ENCODE assay signal across 13 cellular contexts in genomic region chr13:44404261-44405139, GRCh38. TPM values are rescaled to one million over a fixed set of nuclear protein-coding genes. Genes with fewer than 3 reads are reported as not detected.
A peak's percentile ranks its signal among the peaks of the same experiment; 100 is the strongest.
DNase-seq lines count a peak whose midpoint lies in the region; ATAC-seq and TF ChIP-seq lines count a peak whose summit lies in the region.
"Had no signal": no experiment of that assay in that cellular context is flagged by ENCODE, and none has a peak within 500 bp of the region (broad histone marks: within the 10 kb centered on the region; RNA-seq: fewer than 3 reads in every experiment).

No MANE protein-coding gene starts in this region.

- CTCF ChIA-PET in IMR-90 (lab: Yijun Ruan, JAX), result no interaction called here
- CTCF ChIA-PET in activated CD8-positive, alpha-beta T cell treated with anti-CD3 and anti-CD28 coated beads for 36 hours (lab: Charles Lee), result no interaction called here

- H3F3A ChIP-seq in smooth muscle cell (ENCODE audit: low read depth), result no peaks in the 10 kb centered on the region

- no peak overlapping the region for H3K14ac ChIP-seq in IMR-90 (replicated peaks; ENCODE audit: low read depth, low read length)

- no peaks in the 10 kb centered on the region for H3K9me1 ChIP-seq in IMR-90 (ENCODE audit: insufficient read depth, low read length)

- H3K9me3 Mint-ChIP-seq in activated CD8-positive, alpha-beta T cell treated with anti-CD3 and anti-CD28 coated beads for 36 hours, result no peaks in the 10 kb centered on the region

- H3K23ac ChIP-seq in IMR-90 (ENCODE audit: low read depth, low read length), result no peak overlapping the region

- no peak overlapping the region for H3K4me3 Mint-ChIP-seq in activated CD8-positive, alpha-beta T cell treated with anti-CD3 and anti-CD28 coated beads for 36 hours
- H3K4me3 Mint-ChIP-seq: activated CD8-positive, alpha-beta memory T cell treated with anti-CD3 and anti-CD28 coated beads, Interleukin-2, amount 10 ng/mL, durations not matched to agents 7 days and 5 days had no signal

- DNase-seq in IMR-90 (no peak), left kidney (ENCODE audit: low read depth, low spot score) (peak; percentile 77), smooth muscle cell (lab: John Stamatoyannopoulos, UW; ENCODE audit: unreplicated experiment) (no peak), GM03348 (ENCODE audit: low spot score) (no peak), GM13977 (ENCODE audit: low spot score) (no peak)
- DNase-seq in activated CD8-positive, alpha-beta T cell treated with anti-CD3 and anti-CD28 coated beads for 36 hours, result no peak
- DNase-seq: activated CD8-positive, alpha-beta memory T cell treated with anti-CD3 and anti-CD28 coated beads, Interleukin-2, amount 10 ng/mL, durations not matched to agents 7 days and 5 days; adrenal gland; NCI-H524; tibial artery had no signal

- no peak overlapping the region for H3K56ac ChIP-seq in IMR-90 (ENCODE audit: extremely low read depth, insufficient read depth, low read length)

- H3K27ac Mint-ChIP-seq in activated CD8-positive, alpha-beta T cell treated with anti-CD3 and anti-CD28 coated beads for 36 hours, result no peak overlapping the region
- H3K27ac Mint-ChIP-seq: activated CD8-positive, alpha-beta memory T cell treated with anti-CD3 and anti-CD28 coated beads, Interleukin-2, amount 10 ng/mL, durations not matched to agents 7 days and 5 days had no signal

- H3K4ac ChIP-seq in IMR-90 (ENCODE audit: low read depth, low read length), result no peak overlapping the region

- H2BK5ac ChIP-seq in IMR-90 (ENCODE audit: low read depth, low read length, poor library complexity, severe bottlenecking), result no peak overlapping the region

- 75% methylated on average over 4 of the region's 15 CpGs; no CpG with 5 or more reads in 1 of the 2 experiments for whole genome bisulfite sequencing in IMR-90 (ENCODE audit: extremely low coverage in 2 of 2, insufficient read length in 1 of 2), 2 experiments
- 47% methylated on average over 15 of the region's 15 CpGs for WGBS in smooth muscle cell (ENCODE audit: low lambda C conversion rate)

- H3K36me3 Mint-ChIP-seq in activated CD8-positive, alpha-beta T cell treated with anti-CD3 and anti-CD28 coated beads for 36 hours (ENCODE audit: low read depth), result no peaks in the 10 kb centered on the region
- H3K36me3 Mint-ChIP-seq: activated CD8-positive, alpha-beta memory T cell treated with anti-CD3 and anti-CD28 coated beads, Interleukin-2, amount 10 ng/mL, durations not matched to agents 7 days and 5 days had no signal

- H4K20me1 ChIP-seq in IMR-90 (ENCODE audit: insufficient read depth, low read length), result no peaks in the 10 kb centered on the region
- no peaks in the 10 kb centered on the region for H4K20me1 ChIP-seq in smooth muscle cell (ENCODE audit: low read depth)

- BruUV-seq in IMR-90 (replicated peaks; lab: Mats Ljungman, UMichigan), result no TSS peak

- no peak overlapping the region for H2BK15ac ChIP-seq in IMR-90 (ENCODE audit: low read depth, low read length)

- in situ Hi-C loops in IMR-90 (cut with MboI; ENCODE audit: low sequenced_read_pairs), result no loop called here
- in situ Hi-C loops in GM13977 (cut with MboI; ENCODE audit: low pct_unique_long_range_greater_than_20kb, low sequenced_read_pairs, unreplicated experiment), result no loop called here

- H3K4me1 Mint-ChIP-seq in activated CD8-positive, alpha-beta T cell treated with anti-CD3 and anti-CD28 coated beads for 36 hours (ENCODE audit: low read depth), result no peaks in the 10 kb centered on the region
- H3K4me1 Mint-ChIP-seq: activated CD8-positive, alpha-beta memory T cell treated with anti-CD3 and anti-CD28 coated beads, Interleukin-2, amount 10 ng/mL, durations not matched to agents 7 days and 5 days had no signal

- H3K27ac ChIP-seq in IMR-90 (ENCODE audit: insufficient read depth, low read length), result no peak overlapping the region
- H3K27ac ChIP-seq in smooth muscle cell (ENCODE audit: low read depth), result no peak overlapping the region
- H3K27ac ChIP-seq: adrenal gland, KMS-11, tibial artery had no signal

- H2AFZ ChIP-seq in IMR-90 (replicated peaks; ENCODE audit: low read length, poor library complexity), result no peak overlapping the region
- H2AFZ ChIP-seq in smooth muscle cell (ENCODE audit: low read depth), result peak overlapping the region; percentile 47

- H4K91ac ChIP-seq in IMR-90 (ENCODE audit: insufficient read depth, low read depth, low read length), result no peak overlapping the region

- no peak overlapping the region for H4K5ac ChIP-seq in IMR-90 (ENCODE audit: low read depth, low read length)

- H3K4me1 ChIP-seq in IMR-90 (ENCODE audit: control insufficient read depth, insufficient read depth, low read length), result peaks cover 5% of the 10 kb centered on the region; the same call in 1 of the 2 replicates
- H3K4me1 ChIP-seq in smooth muscle cell (ENCODE audit: low read depth), result peaks cover 22% of the 10 kb centered on the region
- H3K4me1 ChIP-seq: adrenal gland, tibial artery had no signal

- H3K4me3 ChIP-seq in IMR-90 (ENCODE audit: insufficient read depth, low read depth, low read length) (no peak overlapping the region), smooth muscle cell (no peak overlapping the region)
- H3K4me3 ChIP-seq: adrenal gland, tibial artery had no signal

- POLR2A ChIA-PET in IMR-90 (lab: Charles Lee; ENCODE audit: unreplicated experiment), result no interaction called here
- POLR2A ChIA-PET in activated CD8-positive, alpha-beta T cell treated with anti-CD3 and anti-CD28 coated beads for 36 hours (lab: Charles Lee), result interaction anchor here (0.6 kb wide), 1 partner anchor 17 kb away, joined by 3 read pairs; no protein-coding TSS in a partner anchor

- H3K9me3 ChIP-seq in IMR-90 (ENCODE audit: control insufficient read depth, insufficient read depth, low read length) (no peaks in the 10 kb centered on the region), smooth muscle cell (replicated peaks; ENCODE audit: low read depth) (no peaks in the 10 kb centered on the region)
- H3K9me3 ChIP-seq: adrenal gland, tibial artery had no signal

- H3K4me2 ChIP-seq in IMR-90 (ENCODE audit: low read depth, low read length) (no peak overlapping the region), smooth muscle cell (peak overlapping the region; percentile 60)
- H3K4me2 ChIP-seq: KMS-11 had no signal

- H2BK20ac ChIP-seq in IMR-90 (ENCODE audit: low read depth, low read length), result no peak overlapping the region

- dilution Hi-C loops in IMR-90 (cut with HindIII; ENCODE audit: low sequenced_read_pairs, unreplicated experiment), result no loop called here

- H3K27me3 ChIP-seq in IMR-90 (ENCODE audit: control insufficient read depth, insufficient read depth, low read length) (peaks cover 11% of the 10 kb centered on the region), smooth muscle cell (ENCODE audit: low read depth) (no peaks in the 10 kb centered on the region)
- H3K27me3 ChIP-seq: tibial artery had no signal

- intact Hi-C loops in IMR-90 (cut with micrococcal nuclease), result no loop called here
- intact Hi-C loops in activated CD8-positive, alpha-beta T cell treated with anti-CD3 and anti-CD28 coated beads for 36 hours (cut with micrococcal nuclease), result no loop called here

- peak overlapping the region; percentile 70 for H2AK9ac ChIP-seq in IMR-90 (replicated peaks; ENCODE audit: low read depth, low read length, poor library complexity)

- H2BK120ac ChIP-seq in IMR-90 (ENCODE audit: low read depth, low read length), result no peak overlapping the region

- H3K18ac ChIP-seq in IMR-90 (ENCODE audit: low read depth, low read length), result no peak overlapping the region

- H3K27me3 Mint-ChIP-seq in activated CD8-positive, alpha-beta T cell treated with anti-CD3 and anti-CD28 coated beads for 36 hours, result no peaks in the 10 kb centered on the region

- no peak for TF ChIP-seq CTCF in IMR-90 (conservative IDR thresholded peaks at IDR 0.05; ENCODE audit: low read depth, low read length)
- TF ChIP-seq CTCF in smooth muscle cell (IDR thresholded peaks at IDR 0.05; ENCODE audit: borderline replicate concordance, insufficient read depth, poor library complexity, severe bottlenecking), result no peak
- no peak for TF ChIP-seq CTCF in GM13977 (IDR thresholded peaks at IDR 0.05; ENCODE audit: extremely low read depth, insufficient read depth, missing control alignments)
- TF ChIP-seq CTCF in activated CD8-positive, alpha-beta T cell treated with anti-CD3 and anti-CD28 coated beads for 36 hours (IDR thresholded peaks at IDR 0.05), result no peak

- TF ChIP-seq POLR2A in IMR-90 (IDR thresholded peaks at IDR 0.05; ENCODE audit: low read depth, low read length), result no peak

- no peaks in the 10 kb centered on the region for H3K36me3 ChIP-seq in IMR-90 (ENCODE audit: control insufficient read depth, insufficient read depth, low read length)
- H3K36me3 ChIP-seq in smooth muscle cell (ENCODE audit: low read depth), result no peaks in the 10 kb centered on the region
- H3K36me3 ChIP-seq: adrenal gland, tibial artery had no signal

- TF ChIP-seq RAD21 in IMR-90 (IDR thresholded peaks at IDR 0.05; ENCODE audit: low read length), result no peak

- ATAC-seq in IMR-90 (ENCODE audit: low read depth) (no peak; the same call in 1 of the 2 replicates), SK-N-SH treated with all-trans-retinoic acid at 6 μM for 48 hours (peak; percentile 22; the same call in 1 of the 3 replicates)
- ATAC-seq in activated CD8-positive, alpha-beta T cell treated with anti-CD3 and anti-CD28 coated beads for 36 hours, result no peak
- ATAC-seq: activated CD8-positive, alpha-beta memory T cell treated with anti-CD3 and anti-CD28 coated beads, Interleukin-2, amount 10 ng/mL, durations not matched to agents 7 days and 5 days had no signal

- no peak overlapping the region for H2AK5ac ChIP-seq in IMR-90 (ENCODE audit: low read depth, low read length)

- no peaks in the 10 kb centered on the region for H3K79me2 ChIP-seq in smooth muscle cell (ENCODE audit: low read depth)

- no peak overlapping the region for H4K8ac ChIP-seq in IMR-90 (ENCODE audit: low read depth in 2 of 2, low read length in 2 of 2)

- H3K79me1 ChIP-seq in IMR-90 (ENCODE audit: low read depth in 1 of 2, low read length in 2 of 2), result no peaks in the 10 kb centered on the region

- no peak overlapping the region for H3K9ac ChIP-seq in IMR-90 (ENCODE audit: low read depth, low read length)
- H3K9ac ChIP-seq in smooth muscle cell (ENCODE audit: low read depth), result no peak overlapping the region
- H3K9ac ChIP-seq: KMS-11 had no signal

TF ChIP-seq in IMR-90, 13 proteins besides CTCF, POLR2A, EP300 and RAD21 (continues in another document):
- TF ChIP-seq MXI1 (IDR thresholded peaks at IDR 0.05; ENCODE audit: borderline replicate concordance, low read depth, low read length) (no peak), NFE2L2 (IDR thresholded peaks at IDR 0.05; ENCODE audit: low read depth, low read length) (no peak)

TF ChIP-seq in SK-N-SH treated with all-trans-retinoic acid at 6 μM for 48 hours, 23 proteins besides CTCF, POLR2A, EP300 and RAD21:
- TF ChIP-seq ZFP3 (CRISPR knock-in tag; IDR thresholded peaks at IDR 0.05) (no peak), TCF4 (CRISPR knock-in tag; IDR thresholded peaks at IDR 0.05; ENCODE audit: borderline replicate concordance) (peak; percentile 64; the same call in 1 of the 2 replicates)

RNA-seq across cellular contexts. Expression of gene SERP2, which starts 30.9 kb away (rescaled TPM):
- total RNA-seq in IMR-90 (2012; rRNA removed) (0.54 and 0.56 TPM in 2 replicates), smooth muscle cell (1.1 and 1.8 TPM in 2 replicates)
- polyA plus RNA-seq in IMR-90 (2012; rRNA removed) (1.3 and 1.4 TPM in 2 replicates), smooth muscle cell (1.9 and 2.1 TPM in 2 replicates)
- 0.77 and 1.6 TPM in 2 replicates for polyA plus RNA-seq in IMR-90 (2012; cell fraction: cytosol; rRNA removed)
- 0.96 and 2.3 TPM in 2 replicates for polyA plus RNA-seq in IMR-90 (2012; cell fraction: nucleus; rRNA removed; ENCODE audit: low replicate concordance)
- total RNA-seq in activated CD8-positive, alpha-beta T cell treated with anti-CD3 and anti-CD28 coated beads for 36 hours, result 1 to 10 TPM in 1 of 2 experiments, under 1 TPM in 1; 0.63 to 1.1 TPM
- total RNA-seq: activated CD8-positive, alpha-beta memory T cell treated with anti-CD3 and anti-CD28 coated beads, Interleukin-2, amount 10 ng/mL, durations not matched to agents 7 days and 5 days; T-helper 2 cell treated with Interferon-gamma antibody and Interleukin-4, amounts not matched to agents 100 ng/mL and 5 ng/mL, for 36 hours had no signal
